Comparison of ENCODE assay signal across 1 cellular context in genomic region chr1:169484683-169485426, GRCh38.
A peak's percentile ranks its signal among the peaks of the same experiment; 100 is the strongest.
TF ChIP-seq lines count a peak whose summit lies in the region.

No MANE protein-coding gene starts in this region.

TF ChIP-seq in HepG2, 621 proteins besides CTCF, POLR2A, EP300 and RAD21 (continued from another document and continues in another):
- 0 out of 2 replicates have a peak, but pooled peaks have one; percentile 16 for TF ChIP-seq IRF9 (CRISPR knock-in tag; IDR thresholded peaks at IDR 0.05; ENCODE audit: borderline replicate concordance)
- TF ChIP-seq SAFB2 (CRISPR knock-in tag; IDR thresholded peaks at IDR 0.05; ENCODE audit: borderline replicate concordance, low read depth): no peak; the same call in 1 of the 2 replicates
- TF ChIP-seq ERF (CRISPR knock-in tag; IDR thresholded peaks at IDR 0.05): no peak
- 0 out of 2 replicates have a peak, but pooled peaks have one; percentile 49 for TF ChIP-seq ZBTB37 (CRISPR knock-in tag; IDR thresholded peaks at IDR 0.05)
- no peak for TF ChIP-seq ZNF251 (CRISPR knock-in tag; IDR thresholded peaks at IDR 0.05)
- peak; percentile 87 for TF ChIP-seq MXD4 (CRISPR knock-in tag; IDR thresholded peaks at IDR 0.05)
- no peak for TF ChIP-seq E2F2 (CRISPR knock-in tag; IDR thresholded peaks at IDR 0.05; ENCODE audit: borderline replicate concordance)
- peak; percentile 92 for TF ChIP-seq SALL1 (CRISPR knock-in tag; IDR thresholded peaks at IDR 0.05)
- TF ChIP-seq ARNTL (CRISPR knock-in tag; IDR thresholded peaks at IDR 0.05): no peak; the same call in 1 of the 2 replicates
- no peak for TF ChIP-seq FUBP1 (CRISPR knock-in tag; IDR thresholded peaks at IDR 0.05; ENCODE audit: borderline replicate concordance)
- no peak for TF ChIP-seq ZFP62 (CRISPR knock-in tag; IDR thresholded peaks at IDR 0.05)
- no peak for TF ChIP-seq MZF1 (CRISPR knock-in tag; IDR thresholded peaks at IDR 0.05; ENCODE audit: borderline replicate concordance)
- no peak for TF ChIP-seq ZNF839 (CRISPR knock-in tag; IDR thresholded peaks at IDR 0.05; ENCODE audit: borderline replicate concordance)
- TF ChIP-seq EZH2 (conservative IDR thresholded peaks at IDR 0.05; ENCODE audit: low read depth, low read length): no peak
- no peak for TF ChIP-seq ZBTB1 (CRISPR knock-in tag; IDR thresholded peaks at IDR 0.05; ENCODE audit: borderline replicate concordance)
- no peak for TF ChIP-seq ZNF512B (CRISPR knock-in tag; IDR thresholded peaks at IDR 0.05; ENCODE audit: borderline replicate concordance)
- TF ChIP-seq ZNF615 (CRISPR knock-in tag; IDR thresholded peaks at IDR 0.05; ENCODE audit: borderline replicate concordance): peak; percentile 5; the same call in 1 of the 2 replicates
- 0 out of 2 replicates have a peak, but pooled peaks have one; percentile 16 for TF ChIP-seq ZNF230 (CRISPR knock-in tag; IDR thresholded peaks at IDR 0.05)
- TF ChIP-seq ZGPAT (CRISPR knock-in tag; IDR thresholded peaks at IDR 0.05): no peak
- no peak; the same call in 1 of the 2 replicates for TF ChIP-seq RXRA (CRISPR knock-in tag; IDR thresholded peaks at IDR 0.05)
- TF ChIP-seq YEATS4 (CRISPR knock-in tag; IDR thresholded peaks at IDR 0.05; ENCODE audit: borderline replicate concordance): peak; percentile 72
- no peak for TF ChIP-seq ZNF276 (CRISPR knock-in tag; IDR thresholded peaks at IDR 0.05; ENCODE audit: low read depth)
- TF ChIP-seq HINFP (CRISPR knock-in tag; IDR thresholded peaks at IDR 0.05; ENCODE audit: low read depth): no peak
- no peak for TF ChIP-seq NAIF1 (CRISPR knock-in tag; IDR thresholded peaks at IDR 0.05; ENCODE audit: borderline replicate concordance)
- 0 out of 2 replicates have a peak, but pooled peaks have one; percentile 20 for TF ChIP-seq NCOA1 (CRISPR knock-in tag; IDR thresholded peaks at IDR 0.05)
- no peak for TF ChIP-seq TCF12 (IDR thresholded peaks at IDR 0.05)
- no peak for TF ChIP-seq TCF12 (CRISPR knock-in tag; IDR thresholded peaks at IDR 0.05)
- no peak for TF ChIP-seq PRDM4 (CRISPR knock-in tag; IDR thresholded peaks at IDR 0.05; ENCODE audit: borderline replicate concordance)
- peak; percentile 56; the same call in 1 of the 2 replicates for TF ChIP-seq ZSCAN29 (CRISPR knock-in tag; conservative IDR thresholded peaks at IDR 0.05)
- TF ChIP-seq ZNF816 (CRISPR knock-in tag; IDR thresholded peaks at IDR 0.05; ENCODE audit: borderline replicate concordance): no peak; the same call in 1 of the 2 replicates
- 0 out of 2 replicates have a peak, but pooled peaks have one; percentile 43 for TF ChIP-seq ZSCAN31 (CRISPR knock-in tag; IDR thresholded peaks at IDR 0.05; ENCODE audit: low read depth)
- no peak for TF ChIP-seq U2AF2 (IDR thresholded peaks at IDR 0.05; ENCODE audit: low read depth, low read length)
- TF ChIP-seq HOXA3 (CRISPR knock-in tag; IDR thresholded peaks at IDR 0.05): peak; percentile 78; the same call in 1 of the 2 replicates
- TF ChIP-seq ZNF580 (CRISPR knock-in tag; IDR thresholded peaks at IDR 0.05; ENCODE audit: borderline replicate concordance, low read depth): 0 out of 2 replicates have a peak, but pooled peaks have one; percentile 22
- TF ChIP-seq THAP8 (CRISPR knock-in tag; IDR thresholded peaks at IDR 0.05; ENCODE audit: borderline replicate concordance): no peak
- TF ChIP-seq RXRB (CRISPR knock-in tag; IDR thresholded peaks at IDR 0.05; ENCODE audit: borderline replicate concordance): peak; percentile 78
- no peak for TF ChIP-seq GABPB1 (CRISPR knock-in tag; IDR thresholded peaks at IDR 0.05)
- TF ChIP-seq ZNF879 (CRISPR knock-in tag; IDR thresholded peaks at IDR 0.05): no peak
- no peak for TF ChIP-seq KAT7 (CRISPR knock-in tag; IDR thresholded peaks at IDR 0.05; ENCODE audit: borderline replicate concordance)
- TF ChIP-seq TFDP2 (CRISPR knock-in tag; IDR thresholded peaks at IDR 0.05): no peak
- TF ChIP-seq PCBP1 (IDR thresholded peaks at IDR 0.05; ENCODE audit: borderline replicate concordance, low read depth, low read length): no peak
- TF ChIP-seq FOXK2 (IDR thresholded peaks at IDR 0.05): peak; percentile 33; the same call in 1 of the 2 replicates
- peak; percentile 67 for TF ChIP-seq PPARG (CRISPR knock-in tag; conservative IDR thresholded peaks at IDR 0.05)
- TF ChIP-seq HNF4A (CRISPR knock-in tag; IDR thresholded peaks at IDR 0.05): peak; percentile 93
- peak; percentile 50; the same call in 1 of the 2 replicates for TF ChIP-seq KMT2B (CRISPR knock-in tag; IDR thresholded peaks at IDR 0.05)
